15 cellular contexts compared by ENCODE assay signal in genomic region chr6:5102266-5102970, GRCh38. TPM values are rescaled to one million over a fixed set of nuclear protein-coding genes. Genes with fewer than 3 reads are reported as not detected.
DNase-seq lines count a peak whose midpoint lies in the region; ATAC-seq lines count a peak whose summit lies in the region.
"Had no signal": no experiment of that assay in that cellular context is flagged by ENCODE, and none has a peak within 500 bp of the region (broad histone marks: within the 10 kb centered on the region; RNA-seq: fewer than 3 reads in every experiment).

No MANE protein-coding gene starts in this region.

- H3K4me3 ChIP-seq in Jurkat, Clone E6-1 (ENCODE audit: low read length) = no peak overlapping the region

- intact Hi-C loops in sciatic nerve (cut with DNase I) = no loop called here

- ATAC-seq in sciatic nerve (no peak), HG03159 (IDR thresholded peaks at IDR 0.05; ENCODE audit: unreplicated experiment) (no peak)
- ATAC-seq: HCT116, HepG2 had no signal

- DNase-seq in Jurkat, Clone E6-1 (ENCODE audit: low read depth, low spot score) = peak; percentile 6
- peak; percentile 43 for DNase-seq in islet precursor cell
- peak; percentile 12 for DNase-seq in sciatic nerve (ENCODE audit: low spot score)
- no peak for DNase-seq in stimulated activated CD4-positive, alpha-beta T cell treated with anti-CD3 and anti-CD28 coated beads, Interleukin-1b, Interleukin-23, amount 100 ng/mL, for 48 hours
- no peak for DNase-seq in NCI-H2081 (lab: John Stamatoyannopoulos, UW)
- DNase-seq: C1 segment of cervical spinal cord; CD8-positive, alpha-beta memory T cell; COR-L47; GDM1; GOT3; H7 had no signal

RNA-seq across cellular contexts. Expression of gene PPP1R3G, which starts 17.3 kb away (rescaled TPM):
- not detected for polyA plus RNA-seq in Jurkat, Clone E6-1 (2012; ENCODE audit: insufficient read depth, insufficient read length)
- 1.7 TPM for total RNA-seq in sciatic nerve
- total RNA-seq: CD8-positive, alpha-beta memory T cell had no signal
- polyA plus RNA-seq: CD4-positive, CD25-positive, alpha-beta regulatory T cell; CD8-positive, alpha-beta memory T cell had no signal

Comparison
In these comparisons a context has a peak if more than half of its experiments do, and no peak if none do; other contexts are left out.
1. DNase-seq: peak in Jurkat, Clone E6-1 (single experiment), islet precursor cell (single experiment) and sciatic nerve (single experiment); none in stimulated activated CD4-positive, alpha-beta T cell treated with anti-CD3 and anti-CD28 coated beads, Interleukin-1b, Interleukin-23, amount 100 ng/mL, for 48 hours (single experiment) and NCI-H2081 (0 of 2).